1 cellular context compared by ENCODE assay signal in the genomic region with DNA sequence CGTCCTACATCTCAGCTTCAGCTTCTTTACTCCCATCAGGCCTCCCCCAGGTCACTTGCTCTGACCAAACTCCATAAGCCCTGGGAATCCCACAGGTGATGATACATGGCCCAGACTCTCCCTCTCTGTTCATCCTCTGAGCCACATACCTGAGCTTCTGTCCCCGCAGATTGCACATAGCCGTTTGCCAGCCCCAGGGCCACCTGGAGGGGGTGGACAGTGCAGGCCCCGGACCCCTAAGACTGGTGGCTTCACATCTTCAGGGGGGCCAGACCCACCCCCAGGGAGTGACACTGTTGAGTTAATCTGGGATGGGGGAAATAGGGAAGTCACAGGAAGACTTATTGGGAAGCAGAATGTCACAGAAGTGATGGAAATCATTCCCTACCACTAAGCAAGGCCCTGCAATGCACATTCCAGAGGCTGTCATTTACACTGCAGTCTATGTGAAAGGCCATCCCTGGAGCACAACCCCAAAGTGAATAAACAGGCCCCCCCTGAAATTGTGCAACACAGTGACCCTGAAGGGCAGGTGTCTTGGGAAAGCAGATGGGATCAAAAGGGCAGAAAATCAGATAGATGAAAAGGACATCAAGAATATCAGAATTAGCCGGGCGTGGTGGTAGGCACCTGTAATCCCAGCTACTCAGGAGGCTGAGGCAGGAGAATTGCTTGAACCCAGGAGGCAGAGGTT.
TF ChIP-seq lines count a peak whose summit lies in the region.

No MANE protein-coding gene starts in this region.

TF ChIP-seq in HepG2, 621 proteins besides CTCF, POLR2A, EP300 and RAD21 (continued from another document and continues in another):
- TF ChIP-seq, protein P1, sequence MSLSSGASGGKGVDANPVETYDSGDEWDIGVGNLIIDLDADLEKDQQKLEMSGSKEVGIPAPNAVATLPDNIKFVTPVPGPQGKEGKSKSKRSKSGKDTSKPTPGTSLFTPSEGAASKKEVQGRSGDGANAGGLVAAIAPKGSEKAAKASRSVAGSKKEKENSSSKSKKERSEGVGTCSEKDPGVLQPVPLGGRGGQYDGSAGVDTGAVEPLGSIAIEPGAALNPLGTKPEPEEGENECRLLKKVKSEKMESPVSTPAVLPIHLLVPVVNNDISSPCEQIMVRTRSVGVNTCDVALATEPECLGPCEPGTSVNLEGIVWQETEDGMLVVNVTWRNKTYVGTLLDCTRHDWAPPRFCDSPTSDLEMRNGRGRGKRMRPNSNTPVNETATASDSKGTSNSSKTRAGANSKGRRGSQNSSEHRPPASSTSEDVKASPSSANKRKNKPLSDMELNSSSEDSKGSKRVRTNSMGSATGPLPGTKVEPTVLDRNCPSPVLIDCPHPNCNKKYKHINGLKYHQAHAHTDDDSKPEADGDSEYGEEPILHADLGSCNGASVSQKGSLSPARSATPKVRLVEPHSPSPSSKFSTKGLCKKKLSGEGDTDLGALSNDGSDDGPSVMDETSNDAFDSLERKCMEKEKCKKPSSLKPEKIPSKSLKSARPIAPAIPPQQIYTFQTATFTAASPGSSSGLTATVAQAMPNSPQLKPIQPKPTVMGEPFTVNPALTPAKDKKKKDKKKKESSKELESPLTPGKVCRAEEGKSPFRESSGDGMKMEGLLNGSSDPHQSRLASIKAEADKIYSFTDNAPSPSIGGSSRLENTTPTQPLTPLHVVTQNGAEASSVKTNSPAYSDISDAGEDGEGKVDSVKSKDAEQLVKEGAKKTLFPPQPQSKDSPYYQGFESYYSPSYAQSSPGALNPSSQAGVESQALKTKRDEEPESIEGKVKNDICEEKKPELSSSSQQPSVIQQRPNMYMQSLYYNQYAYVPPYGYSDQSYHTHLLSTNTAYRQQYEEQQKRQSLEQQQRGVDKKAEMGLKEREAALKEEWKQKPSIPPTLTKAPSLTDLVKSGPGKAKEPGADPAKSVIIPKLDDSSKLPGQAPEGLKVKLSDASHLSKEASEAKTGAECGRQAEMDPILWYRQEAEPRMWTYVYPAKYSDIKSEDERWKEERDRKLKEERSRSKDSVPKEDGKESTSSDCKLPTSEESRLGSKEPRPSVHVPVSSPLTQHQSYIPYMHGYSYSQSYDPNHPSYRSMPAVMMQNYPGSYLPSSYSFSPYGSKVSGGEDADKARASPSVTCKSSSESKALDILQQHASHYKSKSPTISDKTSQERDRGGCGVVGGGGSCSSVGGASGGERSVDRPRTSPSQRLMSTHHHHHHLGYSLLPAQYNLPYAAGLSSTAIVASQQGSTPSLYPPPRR (CRISPR knock-in tag; IDR thresholded peaks at IDR 0.05; ENCODE audit: borderline replicate concordance) = peak; percentile 94
- peak; percentile 97 for TF ChIP-seq DPF2 (CRISPR knock-in tag; IDR thresholded peaks at IDR 0.05; ENCODE audit: borderline replicate concordance, low read depth)
- TF ChIP-seq GZF1 (CRISPR knock-in tag; IDR thresholded peaks at IDR 0.05) = 0 out of 2 replicates have a peak, but pooled peaks have one; percentile 37
- no peak for TF ChIP-seq NFRKB (IDR thresholded peaks at IDR 0.05)
- TF ChIP-seq TCF12 (IDR thresholded peaks at IDR 0.05) = no peak
- TF ChIP-seq TCF12 (CRISPR knock-in tag; IDR thresholded peaks at IDR 0.05) = peak; percentile 84; the same call in 1 of the 2 replicates
- peak; percentile 24 for TF ChIP-seq XRCC5 (optimal IDR thresholded peaks at IDR 0.05; ENCODE audit: low read length)
- no peak for TF ChIP-seq ZNF773 (CRISPR knock-in tag; IDR thresholded peaks at IDR 0.05; ENCODE audit: borderline replicate concordance)
- TF ChIP-seq ERF (CRISPR knock-in tag; IDR thresholded peaks at IDR 0.05) = peak; percentile 92; the same call in 1 of the 2 replicates
- peak; percentile 98 for TF ChIP-seq FOXO1 (CRISPR knock-in tag; IDR thresholded peaks at IDR 0.05)
- TF ChIP-seq TP53 (CRISPR knock-in tag; conservative IDR thresholded peaks at IDR 0.05) = 0 out of 2 replicates have a peak, but pooled peaks have one; percentile 43
- TF ChIP-seq TARDBP (CRISPR knock-in tag; IDR thresholded peaks at IDR 0.05) = peak; percentile 93; the same call in 1 of the 2 replicates
- TF ChIP-seq, protein P2, sequence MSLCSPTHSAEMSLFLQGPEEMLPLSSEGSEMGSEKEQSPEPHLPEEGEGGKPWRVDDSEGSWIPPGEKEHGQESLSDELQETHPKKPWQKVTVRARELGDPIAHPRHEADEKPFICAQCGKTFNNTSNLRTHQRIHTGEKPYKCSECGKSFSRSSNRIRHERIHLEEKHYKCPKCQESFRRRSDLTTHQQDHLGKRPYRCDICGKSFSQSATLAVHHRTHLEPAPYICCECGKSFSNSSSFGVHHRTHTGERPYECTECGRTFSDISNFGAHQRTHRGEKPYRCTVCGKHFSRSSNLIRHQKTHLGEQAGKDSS (CRISPR knock-in tag; IDR thresholded peaks at IDR 0.05; ENCODE audit: borderline replicate concordance, low read depth) = peak; percentile 90; the same call in 1 of the 2 replicates
- no peak for TF ChIP-seq ZBTB1 (CRISPR knock-in tag; IDR thresholded peaks at IDR 0.05; ENCODE audit: borderline replicate concordance)
- no peak for TF ChIP-seq ZNF720 (CRISPR knock-in tag; IDR thresholded peaks at IDR 0.05)
- no peak for TF ChIP-seq ZSCAN25 (CRISPR knock-in tag; IDR thresholded peaks at IDR 0.05)
- TF ChIP-seq, protein P3, sequence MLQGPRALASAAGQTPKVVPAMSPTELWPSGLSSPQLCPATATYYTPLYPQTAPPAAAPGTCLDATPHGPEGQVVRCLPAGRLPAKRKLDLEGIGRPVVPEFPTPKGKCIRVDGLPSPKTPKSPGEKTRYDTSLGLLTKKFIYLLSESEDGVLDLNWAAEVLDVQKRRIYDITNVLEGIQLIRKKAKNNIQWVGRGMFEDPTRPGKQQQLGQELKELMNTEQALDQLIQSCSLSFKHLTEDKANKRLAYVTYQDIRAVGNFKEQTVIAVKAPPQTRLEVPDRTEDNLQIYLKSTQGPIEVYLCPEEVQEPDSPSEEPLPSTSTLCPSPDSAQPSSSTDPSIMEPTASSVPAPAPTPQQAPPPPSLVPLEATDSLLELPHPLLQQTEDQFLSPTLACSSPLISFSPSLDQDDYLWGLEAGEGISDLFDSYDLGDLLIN (CRISPR knock-in tag; IDR thresholded peaks at IDR 0.05; ENCODE audit: borderline replicate concordance) = no peak
- TF ChIP-seq, protein P4, sequence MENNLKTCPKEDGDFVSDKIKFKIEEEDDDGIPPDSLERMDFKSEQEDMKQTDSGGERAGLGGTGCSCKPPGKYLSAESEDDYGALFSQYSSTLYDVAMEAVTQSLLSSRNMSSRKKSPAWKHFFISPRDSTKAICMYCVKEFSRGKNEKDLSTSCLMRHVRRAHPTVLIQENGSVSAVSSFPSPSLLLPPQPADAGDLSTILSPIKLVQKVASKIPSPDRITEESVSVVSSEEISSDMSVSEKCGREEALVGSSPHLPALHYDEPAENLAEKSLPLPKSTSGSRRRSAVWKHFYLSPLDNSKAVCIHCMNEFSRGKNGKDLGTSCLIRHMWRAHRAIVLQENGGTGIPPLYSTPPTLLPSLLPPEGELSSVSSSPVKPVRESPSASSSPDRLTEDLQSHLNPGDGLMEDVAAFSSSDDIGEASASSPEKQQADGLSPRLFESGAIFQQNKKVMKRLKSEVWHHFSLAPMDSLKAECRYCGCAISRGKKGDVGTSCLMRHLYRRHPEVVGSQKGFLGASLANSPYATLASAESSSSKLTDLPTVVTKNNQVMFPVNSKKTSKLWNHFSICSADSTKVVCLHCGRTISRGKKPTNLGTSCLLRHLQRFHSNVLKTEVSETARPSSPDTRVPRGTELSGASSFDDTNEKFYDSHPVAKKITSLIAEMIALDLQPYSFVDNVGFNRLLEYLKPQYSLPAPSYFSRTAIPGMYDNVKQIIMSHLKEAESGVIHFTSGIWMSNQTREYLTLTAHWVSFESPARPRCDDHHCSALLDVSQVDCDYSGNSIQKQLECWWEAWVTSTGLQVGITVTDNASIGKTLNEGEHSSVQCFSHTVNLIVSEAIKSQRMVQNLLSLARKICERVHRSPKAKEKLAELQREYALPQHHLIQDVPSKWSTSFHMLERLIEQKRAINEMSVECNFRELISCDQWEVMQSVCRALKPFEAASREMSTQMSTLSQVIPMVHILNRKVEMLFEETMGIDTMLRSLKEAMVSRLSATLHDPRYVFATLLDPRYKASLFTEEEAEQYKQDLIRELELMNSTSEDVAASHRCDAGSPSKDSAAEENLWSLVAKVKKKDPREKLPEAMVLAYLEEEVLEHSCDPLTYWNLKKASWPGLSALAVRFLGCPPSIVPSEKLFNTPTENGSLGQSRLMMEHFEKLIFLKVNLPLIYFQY (CRISPR knock-in tag; IDR thresholded peaks at IDR 0.05; ENCODE audit: borderline replicate concordance) = peak; percentile 57; the same call in 1 of the 2 replicates
- TF ChIP-seq, protein P5, sequence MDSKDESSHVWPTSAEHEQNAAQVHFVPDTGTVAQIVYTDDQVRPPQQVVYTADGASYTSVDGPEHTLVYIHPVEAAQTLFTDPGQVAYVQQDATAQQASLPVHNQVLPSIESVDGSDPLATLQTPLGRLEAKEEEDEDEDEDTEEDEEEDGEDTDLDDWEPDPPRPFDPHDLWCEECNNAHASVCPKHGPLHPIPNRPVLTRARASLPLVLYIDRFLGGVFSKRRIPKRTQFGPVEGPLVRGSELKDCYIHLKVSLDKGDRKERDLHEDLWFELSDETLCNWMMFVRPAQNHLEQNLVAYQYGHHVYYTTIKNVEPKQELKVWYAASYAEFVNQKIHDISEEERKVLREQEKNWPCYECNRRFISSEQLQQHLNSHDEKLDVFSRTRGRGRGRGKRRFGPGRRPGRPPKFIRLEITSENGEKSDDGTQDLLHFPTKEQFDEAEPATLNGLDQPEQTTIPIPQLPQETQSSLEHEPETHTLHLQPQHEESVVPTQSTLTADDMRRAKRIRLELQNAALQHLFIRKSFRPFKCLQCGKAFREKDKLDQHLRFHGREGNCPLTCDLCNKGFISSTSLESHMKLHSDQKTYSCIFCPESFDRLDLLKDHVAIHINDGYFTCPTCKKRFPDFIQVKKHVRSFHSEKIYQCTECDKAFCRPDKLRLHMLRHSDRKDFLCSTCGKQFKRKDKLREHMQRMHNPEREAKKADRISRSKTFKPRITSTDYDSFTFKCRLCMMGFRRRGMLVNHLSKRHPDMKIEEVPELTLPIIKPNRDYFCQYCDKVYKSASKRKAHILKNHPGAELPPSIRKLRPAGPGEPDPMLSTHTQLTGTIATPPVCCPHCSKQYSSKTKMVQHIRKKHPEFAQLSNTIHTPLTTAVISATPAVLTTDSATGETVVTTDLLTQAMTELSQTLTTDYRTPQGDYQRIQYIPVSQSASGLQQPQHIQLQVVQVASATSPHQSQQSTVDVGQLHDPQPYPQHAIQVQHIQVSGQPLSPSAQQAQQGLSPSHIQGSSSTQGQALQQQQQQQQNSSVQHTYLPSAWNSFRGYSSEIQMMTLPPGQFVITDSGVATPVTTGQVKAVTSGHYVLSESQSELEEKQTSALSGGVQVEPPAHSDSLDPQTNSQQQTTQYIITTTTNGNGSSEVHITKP (CRISPR knock-in tag; IDR thresholded peaks at IDR 0.05; ENCODE audit: low read depth) = no peak; the same call in 1 of the 2 replicates
- no peak for TF ChIP-seq FOXM1 (CRISPR knock-in tag; IDR thresholded peaks at IDR 0.05)
- TF ChIP-seq CREM (IDR thresholded peaks at IDR 0.05) = peak; percentile 86; the same call in 1 of the 2 replicates
- no peak for TF ChIP-seq CREM (CRISPR knock-in tag; IDR thresholded peaks at IDR 0.05)
- TF ChIP-seq ZNF788 (CRISPR knock-in tag; IDR thresholded peaks at IDR 0.05; ENCODE audit: borderline replicate concordance) = peak; percentile 85
- no peak for TF ChIP-seq AGO2 (optimal IDR thresholded peaks at IDR 0.05; ENCODE audit: low read depth, low read length)
- TF ChIP-seq SALL2 (CRISPR knock-in tag; IDR thresholded peaks at IDR 0.05) = 0 out of 2 replicates have a peak, but pooled peaks have one; percentile 25
- TF ChIP-seq SPEN (CRISPR knock-in tag; IDR thresholded peaks at IDR 0.05; ENCODE audit: low read depth) = peak; percentile 93
- no peak for TF ChIP-seq ZFP62 (CRISPR knock-in tag; IDR thresholded peaks at IDR 0.05)
- no peak for TF ChIP-seq ZNF431 (CRISPR knock-in tag; IDR thresholded peaks at IDR 0.05; ENCODE audit: borderline replicate concordance, low read depth)
- TF ChIP-seq ZNF34 (CRISPR knock-in tag; IDR thresholded peaks at IDR 0.05; ENCODE audit: borderline replicate concordance) = peak; percentile 79; the same call in 1 of the 2 replicates
- no peak for TF ChIP-seq ZSCAN20 (CRISPR knock-in tag; IDR thresholded peaks at IDR 0.05; ENCODE audit: borderline replicate concordance)
- TF ChIP-seq ZNF292 (CRISPR knock-in tag; IDR thresholded peaks at IDR 0.05; ENCODE audit: borderline replicate concordance, low read depth) = peak; percentile 94
- TF ChIP-seq, protein P6, sequence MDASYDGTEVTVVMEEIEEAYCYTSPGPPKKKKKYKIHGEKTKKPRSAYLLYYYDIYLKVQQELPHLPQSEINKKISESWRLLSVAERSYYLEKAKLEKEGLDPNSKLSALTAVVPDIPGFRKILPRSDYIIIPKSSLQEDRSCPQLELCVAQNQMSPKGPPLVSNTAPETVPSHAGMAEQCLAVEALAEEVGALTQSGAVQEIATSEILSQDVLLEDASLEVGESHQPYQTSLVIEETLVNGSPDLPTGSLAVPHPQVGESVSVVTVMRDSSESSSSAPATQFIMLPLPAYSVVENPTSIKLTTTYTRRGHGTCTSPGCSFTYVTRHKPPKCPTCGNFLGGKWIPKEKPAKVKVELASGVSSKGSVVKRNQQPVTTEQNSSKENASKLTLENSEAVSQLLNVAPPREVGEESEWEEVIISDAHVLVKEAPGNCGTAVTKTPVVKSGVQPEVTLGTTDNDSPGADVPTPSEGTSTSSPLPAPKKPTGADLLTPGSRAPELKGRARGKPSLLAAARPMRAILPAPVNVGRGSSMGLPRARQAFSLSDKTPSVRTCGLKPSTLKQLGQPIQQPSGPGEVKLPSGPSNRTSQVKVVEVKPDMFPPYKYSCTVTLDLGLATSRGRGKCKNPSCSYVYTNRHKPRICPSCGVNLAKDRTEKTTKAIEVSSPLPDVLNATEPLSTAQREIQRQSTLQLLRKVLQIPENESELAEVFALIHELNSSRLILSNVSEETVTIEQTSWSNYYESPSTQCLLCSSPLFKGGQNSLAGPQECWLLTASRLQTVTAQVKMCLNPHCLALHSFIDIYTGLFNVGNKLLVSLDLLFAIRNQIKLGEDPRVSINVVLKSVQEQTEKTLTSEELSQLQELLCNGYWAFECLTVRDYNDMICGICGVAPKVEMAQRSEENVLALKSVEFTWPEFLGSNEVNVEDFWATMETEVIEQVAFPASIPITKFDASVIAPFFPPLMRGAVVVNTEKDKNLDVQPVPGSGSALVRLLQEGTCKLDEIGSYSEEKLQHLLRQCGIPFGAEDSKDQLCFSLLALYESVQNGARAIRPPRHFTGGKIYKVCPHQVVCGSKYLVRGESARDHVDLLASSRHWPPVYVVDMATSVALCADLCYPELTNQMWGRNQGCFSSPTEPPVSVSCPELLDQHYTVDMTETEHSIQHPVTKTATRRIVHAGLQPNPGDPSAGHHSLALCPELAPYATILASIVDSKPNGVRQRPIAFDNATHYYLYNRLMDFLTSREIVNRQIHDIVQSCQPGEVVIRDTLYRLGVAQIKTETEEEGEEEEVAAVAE (CRISPR knock-in tag; IDR thresholded peaks at IDR 0.05; ENCODE audit: borderline replicate concordance) = peak; percentile 87
- no peak for TF ChIP-seq RBM39 (IDR thresholded peaks at IDR 0.05; ENCODE audit: low read depth, low read length, poor library complexity, severe bottlenecking)
- TF ChIP-seq GTF3A (CRISPR knock-in tag; conservative IDR thresholded peaks at IDR 0.05) = no peak
- TF ChIP-seq ZFX (CRISPR knock-in tag; IDR thresholded peaks at IDR 0.05; ENCODE audit: low read depth) = peak; percentile 83
